14 cellular contexts compared by ENCODE assay signal in genomic region chr3:9405756-9406155, GRCh38. TPM values are rescaled to one million over a fixed set of nuclear protein-coding genes. Genes with fewer than 3 reads are reported as not detected.
DNase-seq lines count a peak whose midpoint lies in the region; ATAC-seq and TF ChIP-seq lines count a peak whose summit lies in the region.
"Had no signal": no experiment of that assay in that cellular context is flagged by ENCODE, and none has a peak within 500 bp of the region (broad histone marks: within the 10 kb centered on the region; RNA-seq: fewer than 3 reads in every experiment).

No MANE protein-coding gene starts in this region.

- H3K36me3 Mint-ChIP-seq in GM23338 (ENCODE audit: low read depth) (peaks cover 28% of the 10 kb centered on the region; the same call in 2 of the 3 replicates), glutamatergic neuron (ENCODE audit: unreplicated experiment) (no peaks in the 10 kb centered on the region)

- H3K27ac Mint-ChIP-seq in GM23338 (peak overlapping the region; percentile 16; the same call in 1 of the 2 replicates), glutamatergic neuron (ENCODE audit: unreplicated experiment) (peak overlapping the region; percentile 90)
- H3K27ac Mint-ChIP-seq: dendritic cell treated with granulocyte-macrophage colony-stimulating factor and Interleukin-4, amounts not matched to agents 40 ng/mL and 50 ng/mL, for 4 days had no signal

- no peaks in the 10 kb centered on the region for H3F3A ChIP-seq in GM23338 (replicated peaks; ENCODE audit: low read depth)

- H3K4me1 Mint-ChIP-seq in GM23338 (peaks cover 75% of the 10 kb centered on the region), glutamatergic neuron (ENCODE audit: low read depth, unreplicated experiment) (peaks cover 48% of the 10 kb centered on the region)

- no peaks in the 10 kb centered on the region for H3K9me3 ChIP-seq in WERI-Rb-1 (ENCODE audit: severe bottlenecking)
- no peaks in the 10 kb centered on the region for H3K9me3 ChIP-seq in sigmoid colon
- H3K9me3 ChIP-seq in osteoblast (ENCODE audit: low read depth, low read length), result no peaks in the 10 kb centered on the region

- H3K27me3 ChIP-seq in GM23338 (ENCODE audit: insufficient read depth) (no peaks in the 10 kb centered on the region), WERI-Rb-1 (ENCODE audit: insufficient read depth, low read depth, severe bottlenecking) (no peaks in the 10 kb centered on the region), sigmoid colon (no peaks in the 10 kb centered on the region), osteoblast (ENCODE audit: insufficient read depth, low read length) (no peaks in the 10 kb centered on the region)

- DNase-seq in GM23338 (ENCODE audit: low spot score), result no peak
- DNase-seq in WERI-Rb-1, result no peak
- no peak for DNase-seq in glutamatergic neuron
- DNase-seq in sigmoid colon, result no peak
- no peak for DNase-seq in NCI-H2171 (lab: John Stamatoyannopoulos, UW)
- DNase-seq in osteoblast (ENCODE audit: insufficient read length, low spot score, missing footprints), result no peak
- DNase-seq: activated T-cell treated with anti-CD3 and anti-CD28 coated beads, Interleukin-2, amount 50 U/mL, for 1 hour; aorta; CD8-positive, alpha-beta memory T cell; GOT3; NCI-H1436; NCI-H510A had no signal

- no peak for TF ChIP-seq EP300 in sigmoid colon (IDR thresholded peaks at IDR 0.05)

- 34 to 63% methylated on average over 3 of the region's 3 CpGs for WGBS in sigmoid colon, 2 donors

- H3K4me2 ChIP-seq in GM23338, result peak overlapping the region; percentile 90; the same call in 1 of the 2 replicates
- H3K4me2 ChIP-seq in osteoblast (ENCODE audit: insufficient read depth, low read length), result no peak overlapping the region

- ATAC-seq in GM23338 (no peak), HG03095 (IDR thresholded peaks at IDR 0.05; ENCODE audit: unreplicated experiment) (no peak)

- no peak overlapping the region for H3K27ac ChIP-seq in GM23338 (ENCODE audit: low read depth)
- peak overlapping the region; percentile 99; the same call in 1 of the 2 replicates for H3K27ac ChIP-seq in WERI-Rb-1
- H3K27ac ChIP-seq in sigmoid colon, result peak overlapping the region; percentile 9 to 99 (median 71)
- H3K27ac ChIP-seq in osteoblast (ENCODE audit: low read depth, low read length), result no peak overlapping the region

- H3K9me2 ChIP-seq in GM23338 (ENCODE audit: insufficient read depth), result no peaks in the 10 kb centered on the region

- H3K27me3 Mint-ChIP-seq in GM23338 (ENCODE audit: insufficient read depth, low read depth, poor library complexity) (peaks cover 9% of the 10 kb centered on the region), glutamatergic neuron (ENCODE audit: unreplicated experiment) (no peaks in the 10 kb centered on the region)
- H3K27me3 Mint-ChIP-seq: CD8-positive, alpha-beta memory T cell; dendritic cell treated with granulocyte-macrophage colony-stimulating factor and Interleukin-4, amounts not matched to agents 40 ng/mL and 50 ng/mL, for 4 days had no signal

- no peak for TF ChIP-seq CTCF in GM23338 (conservative IDR thresholded peaks at IDR 0.05; ENCODE audit: low read depth in 2 of 2)
- no peak for TF ChIP-seq CTCF in WERI-Rb-1 (IDR thresholded peaks at IDR 0.05; ENCODE audit: low read depth, low read length)
- TF ChIP-seq CTCF in glutamatergic neuron (IDR thresholded peaks at IDR 0.05; ENCODE audit: partially characterized antibody, unreplicated experiment), result no peak
- no peak for TF ChIP-seq CTCF in sigmoid colon (IDR thresholded peaks at IDR 0.05)
- TF ChIP-seq CTCF in osteoblast (IDR thresholded peaks at IDR 0.05; ENCODE audit: extremely low read depth, low read depth, low read length), result no peak

- H3K4me3 Mint-ChIP-seq in GM23338 (peak overlapping the region; percentile 31), glutamatergic neuron (ENCODE audit: unreplicated experiment) (peak overlapping the region; percentile 82)
- H3K4me3 Mint-ChIP-seq: dendritic cell treated with granulocyte-macrophage colony-stimulating factor and Interleukin-4, amounts not matched to agents 40 ng/mL and 50 ng/mL, for 4 days had no signal

- H3K79me2 ChIP-seq in GM23338 (replicated peaks; ENCODE audit: insufficient read depth) (peaks cover 100% of the 10 kb centered on the region), osteoblast (ENCODE audit: insufficient read depth, low read length) (peaks cover 100% of the 10 kb centered on the region)

- intact Hi-C loops in sigmoid colon (cut with DNase I), result no loop called here

- peaks cover 54% of the 10 kb centered on the region for H4K20me1 ChIP-seq in GM23338 (replicated peaks; ENCODE audit: insufficient read depth)
- peaks cover 95% of the 10 kb centered on the region for H4K20me1 ChIP-seq in osteoblast (ENCODE audit: insufficient read depth, low read length)

- H2AFZ ChIP-seq in GM23338 (no peak overlapping the region), osteoblast (ENCODE audit: low read length) (no peak overlapping the region)

- no peaks in the 10 kb centered on the region for H3K9me3 Mint-ChIP-seq in GM23338
- peaks cover 4% of the 10 kb centered on the region for H3K9me3 Mint-ChIP-seq in glutamatergic neuron (ENCODE audit: unreplicated experiment)
- H3K9me3 Mint-ChIP-seq: CD8-positive, alpha-beta memory T cell; dendritic cell treated with granulocyte-macrophage colony-stimulating factor and Interleukin-4, amounts not matched to agents 40 ng/mL and 50 ng/mL, for 4 days had no signal

- peaks cover 52% of the 10 kb centered on the region for H3K4me1 ChIP-seq in GM23338 (ENCODE audit: insufficient read depth)
- H3K4me1 ChIP-seq in sigmoid colon, result peaks cover 0 to 100% (median 94%) of the 10 kb centered on the region in 4 donors
- H3K4me1 ChIP-seq in osteoblast (ENCODE audit: insufficient read depth, low read length), result peaks cover 39% of the 10 kb centered on the region

- TF ChIP-seq POLR2A in sigmoid colon (IDR thresholded peaks at IDR 0.05), result no peak

- H3K36me3 ChIP-seq in GM23338 (ENCODE audit: insufficient read depth) (no peaks in the 10 kb centered on the region), WERI-Rb-1 (peaks cover 16% of the 10 kb centered on the region), sigmoid colon (no peaks in the 10 kb centered on the region), osteoblast (ENCODE audit: insufficient read depth, low read length) (no peaks in the 10 kb centered on the region)

- H3K4me3 ChIP-seq in GM23338, result no peak overlapping the region
- H3K4me3 ChIP-seq in WERI-Rb-1 (ENCODE audit: low read depth, low read length), result no peak overlapping the region
- no peak overlapping the region for H3K4me3 ChIP-seq in sigmoid colon
- H3K4me3 ChIP-seq in osteoblast (ENCODE audit: insufficient read depth, low read length), result no peak overlapping the region

RNA-seq across cellular contexts. Expression of gene SETD5, which starts 8.3 kb away (rescaled TPM):
- total RNA-seq in GM23338 (2014; rRNA removed; shearing (Covaris generic)), result 140 and 172 TPM in 2 replicates
- 132 and 143 TPM in 2 replicates for polyA plus RNA-seq in GM23338 (2016; fragmentation: Nextera tagmentation; extraction: Ambion mirVana)
- 337 TPM for total RNA-seq in glutamatergic neuron (ENCODE audit: unreplicated experiment)
- total RNA-seq in sigmoid colon, result 100 to 1,000 TPM in 1 of 4 donors, 10 to 100 TPM in 3; 69.9 to 149 (median 72.7) TPM
- 10 to 100 TPM in 2 of 3 donors, 1 to 10 TPM in 1; 8.6 to 44.7 (median 10.2) TPM for polyA plus RNA-seq in sigmoid colon
- 103 and 106 TPM in 2 replicates for total RNA-seq in osteoblast

RNA-seq across cellular contexts. Expression of gene THUMPD3, which starts 42.9 kb away (rescaled TPM):
- 30.1 and 37.3 TPM in 2 replicates for total RNA-seq in GM23338 (2014; rRNA removed; shearing (Covaris generic))
- polyA plus RNA-seq in GM23338 (2016; fragmentation: Nextera tagmentation; extraction: Ambion mirVana), result 45.2 and 54.1 TPM in 2 replicates
- 50.2 TPM for total RNA-seq in glutamatergic neuron (ENCODE audit: unreplicated experiment)
- 10 to 100 TPM; 20.5 to 38.5 (median 36.0) TPM for total RNA-seq in sigmoid colon
- polyA plus RNA-seq in sigmoid colon, result 10 to 100 TPM; 15.6 to 30.9 (median 17.3) TPM
- 42.1 and 42.7 TPM in 2 replicates for total RNA-seq in osteoblast

Comparison
In these comparisons a context has a peak if more than half of its experiments do, and no peak if none do; other contexts are left out.
1. H3K27ac ChIP-seq: peak in WERI-Rb-1 (single experiment) and sigmoid colon (4 of 4); none in GM23338 (single experiment) and osteoblast (single experiment).